Comparison of ENCODE assay signal across 10 cellular contexts in genomic region chrX:95076449-95076848, GRCh38.
DNase-seq lines count a peak whose midpoint lies in the region; ATAC-seq, FAIRE-seq and TF ChIP-seq lines count a peak whose summit lies in the region.
"Had no signal": no experiment of that assay in that cellular context is flagged by ENCODE, and none has a peak within 500 bp of the region (broad histone marks: within the 10 kb centered on the region; RNA-seq: fewer than 3 reads in every experiment).

No MANE protein-coding gene starts in this region.

- H3K9ac ChIP-seq in colonic mucosa (ENCODE audit: low read depth in 2 of 2, low read length in 2 of 2) = no peak overlapping the region

- DNase-seq in GM12865 (ENCODE audit: low read depth) (peak; percentile 26), NCI-H460 (ENCODE audit: extremely low read depth, low read depth) (peak; percentile 30), colonic mucosa (no peak), AG08396 (ENCODE audit: low spot score) (no peak), GF-D8 (lab: John Stamatoyannopoulos, UW) (no peak)
- DNase-seq: activated gamma-delta T cell treated with Interleukin-2 at 50 U/mL for 16 hours, KG1 had no signal

- peak; percentile 35 for TF ChIP-seq CTCF in GM12865 (IDR thresholded peaks at IDR 0.05; ENCODE audit: insufficient read depth, low read depth, low read length, missing control alignments)
- peak; percentile 28 for TF ChIP-seq CTCF in colonic mucosa (IDR thresholded peaks at IDR 0.05)

- H3K4me3 ChIP-seq in GM12865 (ENCODE audit: low read depth, low read length) = no peak overlapping the region
- no peak overlapping the region for H3K4me3 ChIP-seq in colonic mucosa

- H3K27ac ChIP-seq in colonic mucosa = no peak overlapping the region

- no peaks in the 10 kb centered on the region for H3K4me1 ChIP-seq in colonic mucosa

- H3K27me3 ChIP-seq in colonic mucosa = no peaks in the 10 kb centered on the region

- FAIRE-seq in A204.1 (lab: Jason Lieb, UNC) = peak; percentile 40

- ATAC-seq in HG02884 (IDR thresholded peaks at IDR 0.05; ENCODE audit: unreplicated experiment) (no peak), GM19467 (IDR thresholded peaks at IDR 0.05; ENCODE audit: unreplicated experiment) (no peak)

- H3K9me3 ChIP-seq in colonic mucosa = no peaks in the 10 kb centered on the region

- H3K36me3 ChIP-seq in colonic mucosa = no peaks in the 10 kb centered on the region

- intact Hi-C loops in colonic mucosa (cut with DNase I) = no loop called here

Comparison
In these comparisons a context has a peak if more than half of its experiments do, and no peak if none do; other contexts are left out.
1. DNase-seq: peak in GM12865 (single experiment) and NCI-H460 (single experiment); none in colonic mucosa (single experiment), AG08396 (single experiment) and GF-D8 (single experiment).